In genomic region chr9:116798521-116798920, GRCh38 we compare ENCODE assay signal across 8 cellular contexts.
"Had no signal": no experiment of that assay in that cellular context is flagged by ENCODE, and none has a peak within 500 bp of the region (broad histone marks: within the 10 kb centered on the region; RNA-seq: fewer than 3 reads in every experiment).

No MANE protein-coding gene starts in this region.

- H3K27ac Mint-ChIP-seq: HFFc6 had no signal

- DNase-seq: GM23248, GOT3, H7, HFFc6, IMR-90, KG1 had no signal

- ATAC-seq: HCT116, K562 had no signal

- H3K4me3 Mint-ChIP-seq: HFFc6 had no signal
